24 cellular contexts compared by ENCODE assay signal in genomic region chr9:86449246-86449645, GRCh38.
"Had no signal": no experiment of that assay in that cellular context is flagged by ENCODE, and none has a peak within 500 bp of the region (broad histone marks: within the 10 kb centered on the region; RNA-seq: fewer than 3 reads in every experiment).

No MANE protein-coding gene starts in this region.

- H3K4me3 ChIP-seq: colonic mucosa, coronary artery, dorsolateral prefrontal cortex, esophagus muscularis mucosa, esophagus squamous epithelium, gastrocnemius medialis, gastroesophageal sphincter, heart left ventricle, heart right ventricle had no signal

- H3K36me3 ChIP-seq: colonic mucosa, esophagus muscularis mucosa, esophagus squamous epithelium, gastrocnemius medialis, gastroesophageal sphincter, heart left ventricle, heart right ventricle had no signal

- H3K9me3 ChIP-seq: colonic mucosa, esophagus muscularis mucosa, esophagus squamous epithelium, gastrocnemius medialis, gastroesophageal sphincter had no signal

- H3K27ac ChIP-seq: colonic mucosa, coronary artery, dorsolateral prefrontal cortex, epithelial cell of prostate, esophagus muscularis mucosa, esophagus squamous epithelium, foreskin keratinocyte, gastrocnemius medialis, gastroesophageal sphincter, heart left ventricle, heart right ventricle had no signal

- ATAC-seq: effector memory CD8-positive, alpha-beta T cell; esophagus mucosa; foreskin keratinocyte; gastrocnemius medialis; gastroesophageal sphincter; heart left ventricle; heart right ventricle had no signal

- DNase-seq: colonic mucosa; cortex of kidney; dermis blood vessel endothelial cell; dorsolateral prefrontal cortex; effector CD4-positive, alpha-beta T cell; effector CD8-positive, alpha-beta T cell; effector memory CD4-positive, alpha-beta T cell; effector memory CD8-positive, alpha-beta T cell; endodermal cell; erythroblast; esophagus squamous epithelium; foreskin fibroblast; foreskin keratinocyte; foreskin melanocyte; gastrocnemius medialis; glutamatergic neuron; head of caudate nucleus; heart left ventricle; heart right ventricle had no signal

- H3K4me1 ChIP-seq: colonic mucosa, gastrocnemius medialis, heart left ventricle, heart right ventricle had no signal
